In the genomic region with DNA sequence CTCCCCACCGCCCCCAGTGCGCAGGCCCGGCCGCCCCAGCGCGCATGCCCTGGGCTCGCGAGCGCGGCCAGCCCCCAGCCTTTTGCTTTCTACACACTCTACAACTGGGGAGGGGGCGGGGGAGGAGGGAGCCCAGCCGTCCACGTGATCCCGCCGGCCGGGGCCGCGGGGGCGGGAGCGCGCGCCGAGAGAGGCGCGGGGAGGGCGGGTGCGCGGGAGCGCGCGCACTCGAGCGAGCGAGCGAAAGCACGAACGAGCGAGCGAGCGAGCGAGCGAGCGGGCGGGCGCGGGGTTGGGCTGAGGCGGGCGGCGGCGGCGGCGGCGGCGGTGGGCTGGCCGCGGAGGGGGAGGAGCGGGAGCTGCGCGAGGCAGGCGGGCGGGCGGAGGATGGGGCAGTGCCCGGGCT, we compare ENCODE assay signal across 8 cellular contexts. TPM values are rescaled to one million over a fixed set of nuclear protein-coding genes. Genes with fewer than 3 reads are reported as not detected.
A peak's percentile ranks its signal among the peaks of the same experiment; 100 is the strongest.
DNase-seq lines count a peak whose midpoint lies in the region; TF ChIP-seq lines count a peak whose summit lies in the region.

A gene (plus strand): TSS at position 395 of the 406 bp plus-strand sequence. CDS start 1,179 bp downstream, outside the sequence.

- no peak within 1 kb of the TSS for H3K14ac ChIP-seq in H9 (ENCODE audit: insufficient read depth, low read length)

- no peak within 1 kb of the TSS for H2BK20ac ChIP-seq in H9 (ENCODE audit: low read depth, low read length, poor library complexity, severe bottlenecking)

- H3K9me3 Mint-ChIP-seq in H9: no peaks in the 10 kb centered on the region; a peak in 2 of 5 replicates

- H4K20me1 ChIP-seq in H9 (ENCODE audit: control insufficient read depth, insufficient read depth, insufficient read length): no peaks in the 10 kb centered on the region

- H3K79me1 ChIP-seq in H9 (ENCODE audit: insufficient read depth, low read depth, low read length, poor library complexity, severe bottlenecking): no peaks in the 10 kb centered on the region

- no peak within 1 kb of the TSS for H2BK15ac ChIP-seq in H9 (ENCODE audit: low read depth, low read length)

- H3K4me2 ChIP-seq in H9 (ENCODE audit: insufficient read depth, insufficient read length, low read length) (peak within 1 kb of the TSS; percentile 80), skeletal muscle satellite cell (ENCODE audit: low read length) (peak within 1 kb of the TSS; percentile 98)

- no peak within 1 kb of the TSS for H3K56ac ChIP-seq in H9 (ENCODE audit: insufficient read length, low read depth, low read length)

- H2BK12ac ChIP-seq in H9 (ENCODE audit: insufficient read length, low read depth, low read length): no peak within 1 kb of the TSS

- no peaks in the 10 kb centered on the region for H3K9me3 ChIP-seq in H9 (ENCODE audit: control insufficient read depth, low read depth, low read length)
- no peaks in the 10 kb centered on the region for H3K9me3 ChIP-seq in skeletal muscle satellite cell (replicated peaks; ENCODE audit: low read length)

- no peak within 1 kb of the TSS for H4K5ac ChIP-seq in H9 (ENCODE audit: insufficient read length, low read depth, low read length)

- no peak within 1 kb of the TSS for H3K4ac ChIP-seq in H9 (ENCODE audit: low read depth, low read length)

- H3K18ac ChIP-seq in H9 (ENCODE audit: insufficient read length, low read depth, low read length): no peak within 1 kb of the TSS

- DNase-seq in ELF-1 (ENCODE audit: low read depth, low spot score): peak; percentile 81
- DNase-seq in H9: peak; percentile 91
- peak; percentile 96 for DNase-seq in NCI-H1092 (lab: John Stamatoyannopoulos, UW)
- peak; percentile 37 for DNase-seq in T-helper 9 cell
- DNase-seq in central memory CD4-positive, alpha-beta T cell: peak; percentile 21
- peak; percentile 86 for DNase-seq in inferior parietal cortex (ENCODE audit: extremely low spot score)
- no peak for DNase-seq in effector CD4-positive, alpha-beta T cell

- peaks cover 50% of the 10 kb centered on the region for H3K27me3 Mint-ChIP-seq in H9 (ENCODE audit: low read depth)

- H3K4me1 ChIP-seq in H9 (ENCODE audit: insufficient read depth, low read length): no peaks in the 10 kb centered on the region; the same call in 1 of the 2 replicates
- H3K4me1 ChIP-seq in skeletal muscle satellite cell (ENCODE audit: control insufficient read depth, insufficient read depth, low read length): peaks cover 13% of the 10 kb centered on the region

- H2BK5ac ChIP-seq in H9 (ENCODE audit: insufficient read length, low read length): no peak within 1 kb of the TSS

- no peak within 1 kb of the TSS for H3T11ph ChIP-seq in H9 (ENCODE audit: low read length)

- H3K36me3 ChIP-seq in skeletal muscle satellite cell (ENCODE audit: insufficient read depth, low read length): no peaks in the 10 kb centered on the region

- no peak for TF ChIP-seq CTCF in H9 (conservative IDR thresholded peaks at IDR 0.05)

- H3K27ac ChIP-seq in H9 (ENCODE audit: insufficient read length, low read depth, low read length): no peak within 1 kb of the TSS

- no peaks in the 10 kb centered on the region for H3K79me2 ChIP-seq in H9 (ENCODE audit: insufficient read depth, low read length)

- H3K9ac ChIP-seq in H9 (ENCODE audit: extremely low read depth, insufficient read length, low read length) (peak within 1 kb of the TSS; percentile 15), skeletal muscle satellite cell (ENCODE audit: low read depth, low read length) (peak within 1 kb of the TSS; percentile 74)

- no peak within 1 kb of the TSS for H4K8ac ChIP-seq in H9 (replicated peaks; ENCODE audit: insufficient read length, low read depth, low read length)

- H3K36me3 Mint-ChIP-seq in H9 (ENCODE audit: insufficient read depth in 1 of 3, low read depth in 3 of 3): no peaks in the 10 kb centered on the region

- H3K27ac Mint-ChIP-seq in H9: peak within 1 kb of the TSS; percentile 27 to 49 (median 47); a peak in 3 of 7 replicates

- H2AK5ac ChIP-seq in H9 (ENCODE audit: insufficient read length, low read length): no peak within 1 kb of the TSS

- no peak within 1 kb of the TSS for H4K91ac ChIP-seq in H9 (ENCODE audit: insufficient read length, low read depth, low read length)

- H3K4me3 ChIP-seq in skeletal muscle satellite cell (ENCODE audit: low read length): peak within 1 kb of the TSS; percentile 82

- H2BK120ac ChIP-seq in H9 (ENCODE audit: low read depth, low read length, poor library complexity, severe bottlenecking): no peak within 1 kb of the TSS

- H3K23me2 ChIP-seq in H9 (ENCODE audit: insufficient read length, low read depth, low read length, poor library complexity, severe bottlenecking): peaks cover 14% of the 10 kb centered on the region

- H3K27me3 ChIP-seq in H9 (ENCODE audit: insufficient read depth, low read length) (peaks cover 44% of the 10 kb centered on the region), skeletal muscle satellite cell (ENCODE audit: control insufficient read depth, insufficient read depth, low read length) (peaks cover 32% of the 10 kb centered on the region)

- H3K4me3 Mint-ChIP-seq in H9: peak within 1 kb of the TSS; percentile 82 to 98

- no peak within 1 kb of the TSS for H3K23ac ChIP-seq in H9 (ENCODE audit: insufficient read length, low read depth, low read length)

- no CpG with 5 or more reads among the region's 63 CpGs for WGBS in H9 (ENCODE audit: extremely low coverage, insufficient read length, low lambda C conversion rate)

- peaks cover 4 to 11% of the 10 kb centered on the region in 2 experiments for H3K4me1 Mint-ChIP-seq in H9

- H2AFZ ChIP-seq in H9 (ENCODE audit: low read length): no peak within 1 kb of the TSS

RNA-seq across cellular contexts. Expression of the gene that starts here (rescaled TPM):
- total RNA-seq in H9 (2021): 232 and 256 TPM in 2 replicates
- 5.2 and 6.8 TPM in 2 replicates for total RNA-seq in skeletal muscle satellite cell (2012; rRNA removed)
